In genomic region chr9:106969696-106970095, GRCh38 we compare ENCODE assay signal across 2 cellular contexts.
TF ChIP-seq lines count a peak whose summit lies in the region.

No MANE protein-coding gene starts in this region.

TF ChIP-seq in GM23338, 12 proteins besides CTCF, POLR2A, EP300 and RAD21 (continued from another document):
- TF ChIP-seq ZNF331 (CRISPR knock-in tag; IDR thresholded peaks at IDR 0.05; ENCODE audit: low read depth) (no peak), JUNB (IDR thresholded peaks at IDR 0.05; ENCODE audit: unreplicated experiment) (no peak), ZNF114 (CRISPR knock-in tag; IDR thresholded peaks at IDR 0.05) (no peak), POLR2AphosphoS5 (IDR thresholded peaks at IDR 0.05; ENCODE audit: low read depth) (no peak), REST (IDR thresholded peaks at IDR 0.05; ENCODE audit: unreplicated experiment) (no peak), ETS1 (IDR thresholded peaks at IDR 0.05) (no peak), EZH2 (IDR thresholded peaks at IDR 0.05; ENCODE audit: low read depth, unreplicated experiment) (no peak), EZH2phosphoT487 (IDR thresholded peaks at IDR 0.05; ENCODE audit: unreplicated experiment) (no peak)
- TF ChIP-seq, protein P1, sequence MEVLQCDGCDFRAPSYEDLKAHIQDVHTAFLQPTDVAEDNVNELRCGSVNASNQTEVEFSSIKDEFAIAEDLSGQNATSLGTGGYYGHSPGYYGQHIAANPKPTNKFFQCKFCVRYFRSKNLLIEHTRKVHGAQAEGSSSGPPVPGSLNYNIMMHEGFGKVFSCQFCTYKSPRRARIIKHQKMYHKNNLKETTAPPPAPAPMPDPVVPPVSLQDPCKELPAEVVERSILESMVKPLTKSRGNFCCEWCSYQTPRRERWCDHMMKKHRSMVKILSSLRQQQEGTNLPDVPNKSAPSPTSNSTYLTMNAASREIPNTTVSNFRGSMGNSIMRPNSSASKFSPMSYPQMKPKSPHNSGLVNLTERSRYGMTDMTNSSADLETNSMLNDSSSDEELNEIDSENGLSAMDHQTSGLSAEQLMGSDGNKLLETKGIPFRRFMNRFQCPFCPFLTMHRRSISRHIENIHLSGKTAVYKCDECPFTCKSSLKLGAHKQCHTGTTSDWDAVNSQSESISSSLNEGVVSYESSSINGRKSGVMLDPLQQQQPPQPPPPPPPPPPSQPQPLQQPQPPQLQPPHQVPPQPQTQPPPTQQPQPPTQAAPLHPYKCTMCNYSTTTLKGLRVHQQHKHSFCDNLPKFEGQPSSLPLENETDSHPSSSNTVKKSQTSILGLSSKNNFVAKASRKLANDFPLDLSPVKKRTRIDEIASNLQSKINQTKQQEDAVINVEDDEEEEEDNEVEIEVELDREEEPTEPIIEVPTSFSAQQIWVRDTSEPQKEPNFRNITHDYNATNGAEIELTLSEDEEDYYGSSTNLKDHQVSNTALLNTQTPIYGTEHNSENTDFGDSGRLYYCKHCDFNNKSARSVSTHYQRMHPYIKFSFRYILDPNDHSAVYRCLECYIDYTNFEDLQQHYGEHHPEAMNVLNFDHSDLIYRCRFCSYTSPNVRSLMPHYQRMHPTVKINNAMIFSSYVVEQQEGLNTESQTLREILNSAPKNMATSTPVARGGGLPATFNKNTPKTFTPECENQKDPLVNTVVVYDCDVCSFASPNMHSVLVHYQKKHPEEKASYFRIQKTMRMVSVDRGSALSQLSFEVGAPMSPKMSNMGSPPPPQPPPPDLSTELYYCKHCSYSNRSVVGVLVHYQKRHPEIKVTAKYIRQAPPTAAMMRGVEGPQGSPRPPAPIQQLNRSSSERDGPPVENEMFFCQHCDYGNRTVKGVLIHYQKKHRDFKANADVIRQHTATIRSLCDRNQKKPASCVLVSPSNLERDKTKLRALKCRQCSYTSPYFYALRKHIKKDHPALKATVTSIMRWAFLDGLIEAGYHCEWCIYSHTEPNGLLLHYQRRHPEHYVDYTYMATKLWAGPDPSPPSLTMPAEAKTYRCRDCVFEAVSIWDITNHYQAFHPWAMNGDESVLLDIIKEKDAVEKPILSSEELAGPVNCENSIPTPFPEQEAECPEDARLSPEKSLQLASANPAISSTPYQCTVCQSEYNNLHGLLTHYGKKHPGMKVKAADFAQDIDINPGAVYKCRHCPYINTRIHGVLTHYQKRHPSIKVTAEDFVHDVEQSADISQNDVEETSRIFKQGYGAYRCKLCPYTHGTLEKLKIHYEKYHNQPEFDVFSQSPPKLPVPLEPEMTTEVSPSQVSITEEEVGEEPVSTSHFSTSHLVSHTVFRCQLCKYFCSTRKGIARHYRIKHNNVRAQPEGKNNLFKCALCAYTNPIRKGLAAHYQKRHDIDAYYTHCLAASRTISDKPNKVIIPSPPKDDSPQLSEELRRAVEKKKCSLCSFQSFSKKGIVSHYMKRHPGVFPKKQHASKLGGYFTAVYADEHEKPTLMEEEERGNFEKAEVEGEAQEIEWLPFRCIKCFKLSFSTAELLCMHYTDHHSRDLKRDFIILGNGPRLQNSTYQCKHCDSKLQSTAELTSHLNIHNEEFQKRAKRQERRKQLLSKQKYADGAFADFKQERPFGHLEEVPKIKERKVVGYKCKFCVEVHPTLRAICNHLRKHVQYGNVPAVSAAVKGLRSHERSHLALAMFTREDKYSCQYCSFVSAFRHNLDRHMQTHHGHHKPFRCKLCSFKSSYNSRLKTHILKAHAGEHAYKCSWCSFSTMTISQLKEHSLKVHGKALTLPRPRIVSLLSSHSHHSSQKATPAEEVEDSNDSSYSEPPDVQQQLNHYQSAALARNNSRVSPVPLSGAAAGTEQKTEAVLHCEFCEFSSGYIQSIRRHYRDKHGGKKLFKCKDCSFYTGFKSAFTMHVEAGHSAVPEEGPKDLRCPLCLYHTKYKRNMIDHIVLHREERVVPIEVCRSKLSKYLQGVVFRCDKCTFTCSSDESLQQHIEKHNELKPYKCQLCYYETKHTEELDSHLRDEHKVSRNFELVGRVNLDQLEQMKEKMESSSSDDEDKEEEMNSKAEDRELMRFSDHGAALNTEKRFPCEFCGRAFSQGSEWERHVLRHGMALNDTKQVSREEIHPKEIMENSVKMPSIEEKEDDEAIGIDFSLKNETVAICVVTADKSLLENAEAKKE (CRISPR knock-in tag; IDR thresholded peaks at IDR 0.05), result no peak

TF ChIP-seq in H1, 55 proteins besides CTCF, POLR2A, EP300 and RAD21 (continued from another document):
- TF ChIP-seq POU5F1 (IDR thresholded peaks at IDR 0.05; ENCODE audit: low read depth, low read length) (no peak), SIN3A (conservative IDR thresholded peaks at IDR 0.05 in 1 of 2, IDR thresholded peaks at IDR 0.05 in 1 of 2; ENCODE audit: low read depth in 1 of 2, low read length in 2 of 2) (no peak), BCL11A (IDR thresholded peaks at IDR 0.05; ENCODE audit: low read depth in 2 of 2, low read length in 2 of 2) (no peak), ASH2L (IDR thresholded peaks at IDR 0.05; ENCODE audit: low read length) (no peak), NRF1 (IDR thresholded peaks at IDR 0.05; ENCODE audit: low read depth, low read length) (no peak), YY1 (IDR thresholded peaks at IDR 0.05; ENCODE audit: low read depth, low read length) (no peak), CTBP2 (IDR thresholded peaks at IDR 0.05; ENCODE audit: borderline replicate concordance, insufficient read depth, insufficient read length, low read length) (no peak), GABPA (IDR thresholded peaks at IDR 0.05; ENCODE audit: borderline replicate concordance, insufficient read depth, low read length) (no peak), JUND (IDR thresholded peaks at IDR 0.05; ENCODE audit: low read length) (no peak), TAF7 (optimal IDR thresholded peaks at IDR 0.05; ENCODE audit: borderline replicate concordance, low read depth, low read length) (no peak)
- TF ChIP-seq, protein P2, sequence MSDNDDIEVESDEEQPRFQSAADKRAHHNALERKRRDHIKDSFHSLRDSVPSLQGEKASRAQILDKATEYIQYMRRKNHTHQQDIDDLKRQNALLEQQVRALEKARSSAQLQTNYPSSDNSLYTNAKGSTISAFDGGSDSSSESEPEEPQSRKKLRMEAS (IDR thresholded peaks at IDR 0.05), result no peak
- TF ChIP-seq, protein P3, sequence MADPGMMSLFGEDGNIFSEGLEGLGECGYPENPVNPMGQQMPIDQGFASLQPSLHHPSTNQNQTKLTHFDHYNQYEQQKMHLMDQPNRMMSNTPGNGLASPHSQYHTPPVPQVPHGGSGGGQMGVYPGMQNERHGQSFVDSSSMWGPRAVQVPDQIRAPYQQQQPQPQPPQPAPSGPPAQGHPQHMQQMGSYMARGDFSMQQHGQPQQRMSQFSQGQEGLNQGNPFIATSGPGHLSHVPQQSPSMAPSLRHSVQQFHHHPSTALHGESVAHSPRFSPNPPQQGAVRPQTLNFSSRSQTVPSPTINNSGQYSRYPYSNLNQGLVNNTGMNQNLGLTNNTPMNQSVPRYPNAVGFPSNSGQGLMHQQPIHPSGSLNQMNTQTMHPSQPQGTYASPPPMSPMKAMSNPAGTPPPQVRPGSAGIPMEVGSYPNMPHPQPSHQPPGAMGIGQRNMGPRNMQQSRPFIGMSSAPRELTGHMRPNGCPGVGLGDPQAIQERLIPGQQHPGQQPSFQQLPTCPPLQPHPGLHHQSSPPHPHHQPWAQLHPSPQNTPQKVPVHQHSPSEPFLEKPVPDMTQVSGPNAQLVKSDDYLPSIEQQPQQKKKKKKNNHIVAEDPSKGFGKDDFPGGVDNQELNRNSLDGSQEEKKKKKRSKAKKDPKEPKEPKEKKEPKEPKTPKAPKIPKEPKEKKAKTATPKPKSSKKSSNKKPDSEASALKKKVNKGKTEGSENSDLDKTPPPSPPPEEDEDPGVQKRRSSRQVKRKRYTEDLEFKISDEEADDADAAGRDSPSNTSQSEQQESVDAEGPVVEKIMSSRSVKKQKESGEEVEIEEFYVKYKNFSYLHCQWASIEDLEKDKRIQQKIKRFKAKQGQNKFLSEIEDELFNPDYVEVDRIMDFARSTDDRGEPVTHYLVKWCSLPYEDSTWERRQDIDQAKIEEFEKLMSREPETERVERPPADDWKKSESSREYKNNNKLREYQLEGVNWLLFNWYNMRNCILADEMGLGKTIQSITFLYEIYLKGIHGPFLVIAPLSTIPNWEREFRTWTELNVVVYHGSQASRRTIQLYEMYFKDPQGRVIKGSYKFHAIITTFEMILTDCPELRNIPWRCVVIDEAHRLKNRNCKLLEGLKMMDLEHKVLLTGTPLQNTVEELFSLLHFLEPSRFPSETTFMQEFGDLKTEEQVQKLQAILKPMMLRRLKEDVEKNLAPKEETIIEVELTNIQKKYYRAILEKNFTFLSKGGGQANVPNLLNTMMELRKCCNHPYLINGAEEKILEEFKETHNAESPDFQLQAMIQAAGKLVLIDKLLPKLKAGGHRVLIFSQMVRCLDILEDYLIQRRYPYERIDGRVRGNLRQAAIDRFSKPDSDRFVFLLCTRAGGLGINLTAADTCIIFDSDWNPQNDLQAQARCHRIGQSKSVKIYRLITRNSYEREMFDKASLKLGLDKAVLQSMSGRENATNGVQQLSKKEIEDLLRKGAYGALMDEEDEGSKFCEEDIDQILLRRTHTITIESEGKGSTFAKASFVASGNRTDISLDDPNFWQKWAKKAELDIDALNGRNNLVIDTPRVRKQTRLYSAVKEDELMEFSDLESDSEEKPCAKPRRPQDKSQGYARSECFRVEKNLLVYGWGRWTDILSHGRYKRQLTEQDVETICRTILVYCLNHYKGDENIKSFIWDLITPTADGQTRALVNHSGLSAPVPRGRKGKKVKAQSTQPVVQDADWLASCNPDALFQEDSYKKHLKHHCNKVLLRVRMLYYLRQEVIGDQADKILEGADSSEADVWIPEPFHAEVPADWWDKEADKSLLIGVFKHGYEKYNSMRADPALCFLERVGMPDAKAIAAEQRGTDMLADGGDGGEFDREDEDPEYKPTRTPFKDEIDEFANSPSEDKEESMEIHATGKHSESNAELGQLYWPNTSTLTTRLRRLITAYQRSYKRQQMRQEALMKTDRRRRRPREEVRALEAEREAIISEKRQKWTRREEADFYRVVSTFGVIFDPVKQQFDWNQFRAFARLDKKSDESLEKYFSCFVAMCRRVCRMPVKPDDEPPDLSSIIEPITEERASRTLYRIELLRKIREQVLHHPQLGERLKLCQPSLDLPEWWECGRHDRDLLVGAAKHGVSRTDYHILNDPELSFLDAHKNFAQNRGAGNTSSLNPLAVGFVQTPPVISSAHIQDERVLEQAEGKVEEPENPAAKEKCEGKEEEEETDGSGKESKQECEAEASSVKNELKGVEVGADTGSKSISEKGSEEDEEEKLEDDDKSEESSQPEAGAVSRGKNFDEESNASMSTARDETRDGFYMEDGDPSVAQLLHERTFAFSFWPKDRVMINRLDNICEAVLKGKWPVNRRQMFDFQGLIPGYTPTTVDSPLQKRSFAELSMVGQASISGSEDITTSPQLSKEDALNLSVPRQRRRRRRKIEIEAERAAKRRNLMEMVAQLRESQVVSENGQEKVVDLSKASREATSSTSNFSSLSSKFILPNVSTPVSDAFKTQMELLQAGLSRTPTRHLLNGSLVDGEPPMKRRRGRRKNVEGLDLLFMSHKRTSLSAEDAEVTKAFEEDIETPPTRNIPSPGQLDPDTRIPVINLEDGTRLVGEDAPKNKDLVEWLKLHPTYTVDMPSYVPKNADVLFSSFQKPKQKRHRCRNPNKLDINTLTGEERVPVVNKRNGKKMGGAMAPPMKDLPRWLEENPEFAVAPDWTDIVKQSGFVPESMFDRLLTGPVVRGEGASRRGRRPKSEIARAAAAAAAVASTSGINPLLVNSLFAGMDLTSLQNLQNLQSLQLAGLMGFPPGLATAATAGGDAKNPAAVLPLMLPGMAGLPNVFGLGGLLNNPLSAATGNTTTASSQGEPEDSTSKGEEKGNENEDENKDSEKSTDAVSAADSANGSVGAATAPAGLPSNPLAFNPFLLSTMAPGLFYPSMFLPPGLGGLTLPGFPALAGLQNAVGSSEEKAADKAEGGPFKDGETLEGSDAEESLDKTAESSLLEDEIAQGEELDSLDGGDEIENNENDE (IDR thresholded peaks at IDR 0.05; ENCODE audit: insufficient replicate concordance, low read length), result no peak
TF ChIP-seq in H1: peak in this region for 0.
